Comparison of ENCODE assay signal across 10 cellular contexts in the genomic region with DNA sequence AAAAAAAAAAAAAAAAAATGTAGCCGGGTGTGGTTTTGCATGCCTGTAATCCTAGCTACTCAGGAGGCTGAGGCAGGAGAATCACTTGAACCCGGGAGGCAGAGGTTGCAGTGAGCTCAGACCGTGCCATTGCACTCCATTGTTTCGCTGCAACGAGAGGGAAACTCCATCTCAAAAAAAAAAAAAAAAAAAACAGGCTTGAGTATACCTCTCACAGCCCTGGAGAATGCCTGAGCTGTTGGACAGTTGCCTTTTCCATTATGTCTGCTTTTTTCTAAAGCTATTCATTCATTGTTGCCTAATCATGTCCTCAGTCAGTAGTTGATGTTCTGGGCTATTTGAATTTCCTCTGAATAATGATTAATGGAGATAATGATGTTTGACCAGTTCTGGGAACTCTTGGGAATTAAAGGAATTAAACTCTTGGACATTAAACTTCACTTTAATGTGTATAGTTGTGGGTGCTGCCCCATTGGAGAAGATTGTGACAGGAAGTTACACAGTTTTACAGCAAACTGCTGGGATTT. TPM values are rescaled to one million over a fixed set of nuclear protein-coding genes. Genes with fewer than 3 reads are reported as not detected.
DNase-seq lines count a peak whose midpoint lies in the region; ATAC-seq and TF ChIP-seq lines count a peak whose summit lies in the region.
"Had no signal": no experiment of that assay in that cellular context is flagged by ENCODE, and none has a peak within 500 bp of the region (broad histone marks: within the 10 kb centered on the region; RNA-seq: fewer than 3 reads in every experiment).

No MANE protein-coding gene starts in this region.

- H3K9me3 Mint-ChIP-seq in osteocyte (ENCODE audit: unreplicated experiment), result no peaks in the 10 kb centered on the region
- H3K9me3 Mint-ChIP-seq: activated B cell treated with CpG ODN at 0.5 μM for 24 hours had no signal

- H3K27me3 ChIP-seq in esophagus (ENCODE audit: control insufficient read depth in 1 of 2, insufficient read depth in 2 of 2, low read length in 2 of 2), result no peaks in the 10 kb centered on the region

- WGBS in esophagus, 2 donors, result 34 to 48% methylated on average over 5 of the region's 5 CpGs

- no peak for TF ChIP-seq CTCF in osteocyte (IDR thresholded peaks at IDR 0.05)

- H3K9me3 ChIP-seq in esophagus (ENCODE audit: control insufficient read depth in 2 of 2, insufficient read depth in 1 of 2, low read depth in 1 of 2, low read length in 1 of 2), result no peaks in the 10 kb centered on the region

- H3K36me3 Mint-ChIP-seq in osteocyte (ENCODE audit: unreplicated experiment), result peaks cover 4% of the 10 kb centered on the region

- peak overlapping the region; percentile 59 for H3K27ac Mint-ChIP-seq in osteocyte (ENCODE audit: unreplicated experiment)
- H3K27ac Mint-ChIP-seq: activated B cell treated with CpG ODN at 0.5 μM for 24 hours had no signal

- no peak overlapping the region for H3K4me3 Mint-ChIP-seq in osteocyte (ENCODE audit: unreplicated experiment)
- H3K4me3 Mint-ChIP-seq: activated B cell treated with CpG ODN at 0.5 μM for 24 hours had no signal

- H3K27me3 Mint-ChIP-seq in osteocyte (ENCODE audit: unreplicated experiment), result no peaks in the 10 kb centered on the region
- H3K27me3 Mint-ChIP-seq: activated B cell treated with CpG ODN at 0.5 μM for 24 hours had no signal

- peak; percentile 67 for DNase-seq in GM03348 (ENCODE audit: low spot score)
- DNase-seq in osteocyte (ENCODE audit: extremely low spot score, unreplicated experiment), result no peak
- no peak for DNase-seq in NCI-H2171 (lab: John Stamatoyannopoulos, UW)
- no peak for DNase-seq in HUDEP-2 (lab: John Stamatoyannopoulos, UW; ENCODE audit: unreplicated experiment in 76 of 76)
- no peak for DNase-seq in putamen (ENCODE audit: low spot score)
- DNase-seq: activated B cell treated with CpG ODN at 0.5 μM for 24 hours, NCI-H524 treated with DMSO at 0.1 percent for 48 hours had no signal

- H3K36me3 ChIP-seq in esophagus (ENCODE audit: control insufficient read depth in 2 of 2, insufficient read depth in 2 of 2, low read length in 1 of 2), result peaks cover 0 to 3% of the 10 kb centered on the region in 2 donors

- H3K4me3 ChIP-seq in esophagus (ENCODE audit: low read depth in 1 of 2, low read length in 2 of 2), result no peak overlapping the region

- no peaks in the 10 kb centered on the region for H3K4me1 ChIP-seq in esophagus (ENCODE audit: control insufficient read depth in 2 of 2, insufficient read depth in 2 of 2, low read length in 1 of 2)

- H3K27ac ChIP-seq in esophagus (ENCODE audit: low read depth in 2 of 2, low read length in 1 of 2), result peak overlapping the region; percentile 42 to 49

- peaks cover 12% of the 10 kb centered on the region for H3K4me1 Mint-ChIP-seq in osteocyte (ENCODE audit: unreplicated experiment)

- ATAC-seq in SK-N-SH treated with all-trans-retinoic acid at 6 μM for 48 hours (peak; percentile 69), GM21447 (IDR thresholded peaks at IDR 0.05; ENCODE audit: unreplicated experiment) (no peak)

TF ChIP-seq in SK-N-SH treated with all-trans-retinoic acid at 6 μM for 48 hours, 23 proteins besides CTCF, POLR2A, EP300 and RAD21:
- TF ChIP-seq ISL1 (CRISPR knock-in tag; IDR thresholded peaks at IDR 0.05), result peak; percentile 37; the same call in 1 of the 2 replicates
- no peak for TF ChIP-seq GLIS3 (CRISPR knock-in tag; IDR thresholded peaks at IDR 0.05)

RNA-seq across cellular contexts. Expression of a gene that starts 11.8 kb away (rescaled TPM):
- 10 to 100 TPM; 77.1 to 85.9 TPM for polyA plus RNA-seq in esophagus
- total RNA-seq in osteocyte, result 47.2 and 47.3 TPM in 2 replicates

RNA-seq across cellular contexts. Expression of a gene that starts 13.6 kb away (rescaled TPM):
- polyA plus RNA-seq in esophagus, result 10 to 100 TPM; 39.8 to 40.7 TPM
- total RNA-seq in osteocyte, result 55.0 and 61.4 TPM in 2 replicates

RNA-seq across cellular contexts. Expression of a gene that starts 50.6 kb away (rescaled TPM):
- 10 to 100 TPM; 12.0 to 12.1 TPM for polyA plus RNA-seq in esophagus
- 28.5 and 28.9 TPM in 2 replicates for total RNA-seq in osteocyte
